Comparison of ENCODE assay signal across 21 cellular contexts in genomic region chr15:91200101-91200754, GRCh38.
"Had no signal": no experiment of that assay in that cellular context is flagged by ENCODE, and none has a peak within 500 bp of the region (broad histone marks: within the 10 kb centered on the region; RNA-seq: fewer than 3 reads in every experiment).

No MANE protein-coding gene starts in this region.

- H3K4me1 ChIP-seq: SJSA1 had no signal

- H3K27ac ChIP-seq: HL-60, SJSA1, SK-N-MC had no signal

- H3K36me3 ChIP-seq: SJSA1 had no signal

- DNase-seq: KBM-7, MV-4-11, NCI-H1048, NCI-H1105, NCI-H1436 treated with DMSO at 0.1 percent for 48 hours, NCI-H187, NCI-H2029, NCI-H2081 treated with DMSO at 0.1 percent for 48 hours, NCI-H2171, NCI-H226, NCI-H446, NCI-H510A, NCI-H524 treated with DMSO at 0.1 percent for 48 hours, NCI-H82, Right ventricle myocardium superior, RPMI8226, SIG-M5, SW 1271 had no signal

- H3K4me3 ChIP-seq: SJSA1, SK-N-MC had no signal

- H3K9me3 ChIP-seq: SJSA1 had no signal

- H3K27me3 ChIP-seq: SJSA1 had no signal
